13 cellular contexts compared by ENCODE assay signal in the genomic region with DNA sequence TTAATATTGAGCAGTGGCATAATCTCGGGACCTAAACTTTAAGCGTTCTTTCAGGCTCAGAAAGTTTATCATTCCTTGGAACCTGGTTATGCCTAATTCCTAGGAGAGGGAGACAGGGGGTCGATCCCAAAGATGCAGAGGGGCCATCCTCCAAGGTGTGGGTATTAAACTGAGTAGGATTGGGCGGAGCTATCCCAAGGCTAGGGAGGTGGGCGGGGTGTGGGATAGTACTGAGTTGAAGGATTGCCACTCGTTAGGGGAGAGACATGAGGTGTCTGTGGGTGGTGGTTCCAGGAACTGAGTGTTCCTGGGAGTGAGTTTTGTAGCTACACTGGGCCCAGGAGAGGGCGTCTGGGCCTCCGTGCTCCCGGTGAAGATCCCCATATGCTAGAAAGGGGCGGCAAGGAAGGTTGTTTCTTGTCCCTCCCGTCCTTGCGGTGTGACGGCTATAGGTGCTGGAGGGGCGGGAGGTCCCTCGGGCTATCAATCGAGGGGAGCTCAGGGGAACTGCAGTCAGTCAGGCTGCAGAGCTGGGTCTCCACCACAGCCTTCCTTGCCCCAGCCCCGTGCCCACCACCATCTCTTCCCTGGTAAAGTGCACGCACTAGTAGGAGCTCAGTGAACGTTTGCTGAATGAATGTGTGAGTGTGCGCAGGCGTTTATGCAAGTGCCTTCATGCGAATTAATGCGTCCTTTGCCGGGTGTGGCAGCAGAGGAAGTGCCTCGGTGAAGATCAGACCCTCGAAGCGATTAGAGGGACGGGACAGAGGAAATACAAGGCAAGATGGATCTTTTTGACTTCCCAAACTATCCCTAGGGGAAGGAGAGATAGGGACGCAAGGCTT. TPM values are rescaled to one million over a fixed set of nuclear protein-coding genes. Genes with fewer than 3 reads are reported as not detected.
DNase-seq lines count a peak whose midpoint lies in the region; ATAC-seq and TF ChIP-seq lines count a peak whose summit lies in the region.
"Had no signal": no experiment of that assay in that cellular context is flagged by ENCODE, and none has a peak within 500 bp of the region (broad histone marks: within the 10 kb centered on the region; RNA-seq: fewer than 3 reads in every experiment).

No MANE protein-coding gene starts in this region.

- H3K27ac Mint-ChIP-seq in glutamatergic neuron (ENCODE audit: unreplicated experiment), result no peak overlapping the region

- H3K36me3 Mint-ChIP-seq in glutamatergic neuron (ENCODE audit: unreplicated experiment), result no peaks in the 10 kb centered on the region

- DNase-seq in AG08396 (ENCODE audit: low spot score) (peak; percentile 30), GM10248 (ENCODE audit: extremely low spot score) (peak; percentile 33), glutamatergic neuron (no peak), NCI-H748 treated with DMSO at 0.1 percent for 48 hours (lab: John Stamatoyannopoulos, UW) (no peak), globus pallidus (ENCODE audit: low spot score) (no peak), SHP77 treated with DMSO at 0.1 percent for 48 hours (lab: John Stamatoyannopoulos, UW) (no peak)
- DNase-seq: activated effector memory CD4-positive, alpha-beta T cell treated with Interleukin-2 at 50 U/mL for 16 hours; esophagus squamous epithelium; NCI-H146; SIG-M5 had no signal

- H3K9me3 Mint-ChIP-seq in glutamatergic neuron (ENCODE audit: unreplicated experiment), result peaks cover 11% of the 10 kb centered on the region

- peaks cover 28% of the 10 kb centered on the region for H3K4me1 Mint-ChIP-seq in glutamatergic neuron (ENCODE audit: low read depth, unreplicated experiment)

- H3K4me3 Mint-ChIP-seq in glutamatergic neuron (ENCODE audit: unreplicated experiment), result peak overlapping the region; percentile 65

- TF ChIP-seq CTCF in GM10248 (IDR thresholded peaks at IDR 0.05; ENCODE audit: control extremely low read depth, extremely low read depth, low read depth, missing control alignments) (no peak), VCaP (conservative IDR thresholded peaks at IDR 0.05) (peak; percentile 29), glutamatergic neuron (IDR thresholded peaks at IDR 0.05; ENCODE audit: partially characterized antibody, unreplicated experiment) (no peak)

- CTCF ChIA-PET in GM10248 (lab: Yijun Ruan, JAX), result interaction anchor here (0.7 to 2.6 kb wide), 8 partner anchors 8 to 415 kb away, joined by 3 to 14 read pairs (median 4); partner anchors contain the start of gene BUB3

- peaks cover 41% of the 10 kb centered on the region for H3K27me3 Mint-ChIP-seq in glutamatergic neuron (ENCODE audit: unreplicated experiment)

- ATAC-seq in HG03280 (IDR thresholded peaks at IDR 0.05; ENCODE audit: unreplicated experiment), result no peak

- H3K27ac ChIP-seq in VCaP, result no peak overlapping the region
- H3K27ac ChIP-seq: esophagus squamous epithelium had no signal

- POLR2A ChIA-PET in GM10248 (lab: Yijun Ruan, JAX), result interaction anchor here (0.6 to 0.9 kb wide), 3 partner anchors 9 to 411 kb away, joined by 3 to 4 read pairs (median 4); partner anchors contain the start of genes BUB3 and C10orf88

RNA-seq across cellular contexts. Expression of gene HMX2, which starts 3.0 kb away (rescaled TPM):
- not detected for total RNA-seq in glutamatergic neuron (ENCODE audit: unreplicated experiment)
- total RNA-seq: esophagus squamous epithelium, mononuclear cell had no signal

RNA-seq across cellular contexts. Expression of gene HMX3, which starts 9.1 kb away (rescaled TPM):
- not detected for total RNA-seq in glutamatergic neuron (ENCODE audit: unreplicated experiment)
- total RNA-seq: esophagus squamous epithelium, mononuclear cell had no signal

RNA-seq across cellular contexts. Expression of gene BUB3, which starts 9.3 kb away (rescaled TPM):
- 81.1 TPM for total RNA-seq in glutamatergic neuron (ENCODE audit: unreplicated experiment)

Comparison
In these comparisons a context has a peak if more than half of its experiments do, and no peak if none do; other contexts are left out.
1. DNase-seq: peak in AG08396 (single experiment) and GM10248 (single experiment); none in glutamatergic neuron (single experiment), NCI-H748 treated with DMSO at 0.1 percent for 48 hours (single experiment), globus pallidus (single experiment) and SHP77 treated with DMSO at 0.1 percent for 48 hours (single experiment).